ENCODE assay signal across 8 cellular contexts in genomic region chr12:93569301-93569655, GRCh38. TPM values are rescaled to one million over a fixed set of nuclear protein-coding genes. Genes with fewer than 3 reads are reported as not detected.
DNase-seq lines count a peak whose midpoint lies in the region; ATAC-seq and TF ChIP-seq lines count a peak whose summit lies in the region.

No MANE protein-coding gene starts in this region.

- 12% methylated on average over 6 of the region's 6 CpGs for WGBS in liver

- H3K4me1 Mint-ChIP-seq in activated naive CD4-positive, alpha-beta T cell treated with anti-CD3 and anti-CD28 coated beads, Interleukin-2, amount 10 ng/mL, durations not matched to agents 7 days and 5 days, result peaks cover 35% of the 10 kb centered on the region
- peaks cover 17% of the 10 kb centered on the region for H3K4me1 Mint-ChIP-seq in activated T-helper 2 cell treated with anti-CD3 and anti-CD28 coated beads, Interferon-gamma antibody, Interleukin-2, Interleukin-4, amounts not matched to agents 10 μg/mL and 5 μg/mL and 100 μg/mL, durations not matched to agents 14 hours and 24 hours and 36 hours (ENCODE audit: low read depth)
- peaks cover 13% of the 10 kb centered on the region for H3K4me1 Mint-ChIP-seq in type B pancreatic cell (ENCODE audit: unreplicated experiment)

- H3K9me3 Mint-ChIP-seq in activated naive CD4-positive, alpha-beta T cell treated with anti-CD3 and anti-CD28 coated beads, Interleukin-2, amount 10 ng/mL, durations not matched to agents 7 days and 5 days, result no peaks in the 10 kb centered on the region
- peaks cover 0 to 4% of the 10 kb centered on the region in 2 donors for H3K9me3 Mint-ChIP-seq in activated naive CD4-positive, alpha-beta T cell treated with anti-CD3 and anti-CD28 coated beads, Interleukin-2, amount 50 U/mL, for 72 hours
- no peaks in the 10 kb centered on the region for H3K9me3 Mint-ChIP-seq in activated T-helper 2 cell treated with anti-CD3 and anti-CD28 coated beads, Interferon-gamma antibody, Interleukin-2, Interleukin-4, amounts not matched to agents 10 μg/mL and 5 μg/mL and 100 μg/mL, durations not matched to agents 14 hours and 24 hours and 36 hours
- H3K9me3 Mint-ChIP-seq in type B pancreatic cell, result no peaks in the 10 kb centered on the region

- no peaks in the 10 kb centered on the region for H3K9me3 ChIP-seq in liver (ENCODE audit: control insufficient read depth in 4 of 4, low read length in 3 of 4)

- peak overlapping the region; percentile 81 for H3K4me3 Mint-ChIP-seq in activated naive CD4-positive, alpha-beta T cell treated with anti-CD3 and anti-CD28 coated beads, Interleukin-2, amount 10 ng/mL, durations not matched to agents 7 days and 5 days
- H3K4me3 Mint-ChIP-seq in activated T-helper 2 cell treated with anti-CD3 and anti-CD28 coated beads, Interferon-gamma antibody, Interleukin-2, Interleukin-4, amounts not matched to agents 10 μg/mL and 5 μg/mL and 100 μg/mL, durations not matched to agents 14 hours and 24 hours and 36 hours (ENCODE audit: low read depth), result peak overlapping the region; percentile 83
- peak overlapping the region; percentile 91 for H3K4me3 Mint-ChIP-seq in type B pancreatic cell

- H3K36me3 ChIP-seq in liver (ENCODE audit: control insufficient read depth in 4 of 4, insufficient read depth in 3 of 4, low read depth in 1 of 4, low read length in 3 of 4), result peaks cover 0 to 3% (median under 1%) of the 10 kb centered on the region in 4 donors

- peaks cover 6 to 34% (median 21%) of the 10 kb centered on the region in 4 donors for H3K4me1 ChIP-seq in liver (ENCODE audit: control insufficient read depth in 4 of 4, insufficient read depth in 4 of 4, low read length in 3 of 4)

- peaks cover 18% of the 10 kb centered on the region for H3K27me3 Mint-ChIP-seq in activated naive CD4-positive, alpha-beta T cell treated with anti-CD3 and anti-CD28 coated beads, Interleukin-2, amount 10 ng/mL, durations not matched to agents 7 days and 5 days
- H3K27me3 Mint-ChIP-seq in activated T-helper 2 cell treated with anti-CD3 and anti-CD28 coated beads, Interferon-gamma antibody, Interleukin-2, Interleukin-4, amounts not matched to agents 10 μg/mL and 5 μg/mL and 100 μg/mL, durations not matched to agents 14 hours and 24 hours and 36 hours (ENCODE audit: low read depth), result peaks cover 20% of the 10 kb centered on the region
- H3K27me3 Mint-ChIP-seq in type B pancreatic cell, result peaks cover 38% of the 10 kb centered on the region

- ATAC-seq in activated naive CD4-positive, alpha-beta T cell treated with anti-CD3 and anti-CD28 coated beads, Interleukin-2, amount 50 U/mL, for 72 hours, result no peak

- no peak for TF ChIP-seq CTCF in liver (IDR thresholded peaks at IDR 0.05; ENCODE audit: low read depth, low read length, missing input control)
- no peak for TF ChIP-seq CTCF in type B pancreatic cell (conservative IDR thresholded peaks at IDR 0.05)

- H3K9ac ChIP-seq in liver (ENCODE audit: low read depth in 1 of 2, low read length in 2 of 2), result peak overlapping the region in 1 of 2 donors; percentile 46

- no peak for TF ChIP-seq RAD21 in liver (IDR thresholded peaks at IDR 0.05)

- peak overlapping the region; percentile 93 for H3K27ac Mint-ChIP-seq in activated naive CD4-positive, alpha-beta T cell treated with anti-CD3 and anti-CD28 coated beads, Interleukin-2, amount 10 ng/mL, durations not matched to agents 7 days and 5 days
- H3K27ac Mint-ChIP-seq in activated naive CD4-positive, alpha-beta T cell treated with anti-CD3 and anti-CD28 coated beads, Interleukin-2, amount 50 U/mL, for 72 hours, result no peak overlapping the region
- H3K27ac Mint-ChIP-seq in activated T-helper 2 cell treated with anti-CD3 and anti-CD28 coated beads, Interferon-gamma antibody, Interleukin-2, Interleukin-4, amounts not matched to agents 10 μg/mL and 5 μg/mL and 100 μg/mL, durations not matched to agents 14 hours and 24 hours and 36 hours, result no peak overlapping the region
- H3K27ac Mint-ChIP-seq in type B pancreatic cell, result no peak overlapping the region

- intact Hi-C loops in activated T-helper 2 cell treated with anti-CD3 and anti-CD28 coated beads, Interferon-gamma antibody, Interleukin-2, Interleukin-4, amounts not matched to agents 10 μg/mL and 5 μg/mL and 100 μg/mL, durations not matched to agents 14 hours and 24 hours and 36 hours (cut with micrococcal nuclease), result loop anchor here (1.0 kb wide), 1 partner anchor 410 kb away; no protein-coding TSS in a partner anchor

- CTCF ChIA-PET in activated naive CD4-positive, alpha-beta T cell treated with anti-CD3 and anti-CD28 coated beads, Interleukin-2, amount 10 ng/mL, durations not matched to agents 7 days and 5 days (lab: Charles Lee), result interaction anchor here (0.7 to 9.4 kb wide), 20 partner anchors 27 to 582 kb away, joined by 3 to 114 read pairs (median 4); partner anchors contain the start of gene CRADD

- no peaks in the 10 kb centered on the region for H3K27me3 ChIP-seq in liver (ENCODE audit: control insufficient read depth in 4 of 4, insufficient read depth in 4 of 4, low read length in 3 of 4)

- H3K27ac ChIP-seq in liver (ENCODE audit: low read depth in 1 of 2, low read length in 2 of 2), result peak overlapping the region; percentile 8 to 34

- peaks cover 52% of the 10 kb centered on the region for H3K36me3 Mint-ChIP-seq in activated naive CD4-positive, alpha-beta T cell treated with anti-CD3 and anti-CD28 coated beads, Interleukin-2, amount 10 ng/mL, durations not matched to agents 7 days and 5 days
- H3K36me3 Mint-ChIP-seq in activated naive CD4-positive, alpha-beta T cell treated with anti-CD3 and anti-CD28 coated beads, Interleukin-2, amount 50 U/mL, for 72 hours, result peaks cover 16 to 20% of the 10 kb centered on the region in 2 donors
- peaks cover 34% of the 10 kb centered on the region for H3K36me3 Mint-ChIP-seq in activated T-helper 2 cell treated with anti-CD3 and anti-CD28 coated beads, Interferon-gamma antibody, Interleukin-2, Interleukin-4, amounts not matched to agents 10 μg/mL and 5 μg/mL and 100 μg/mL, durations not matched to agents 14 hours and 24 hours and 36 hours (ENCODE audit: low read depth)
- H3K36me3 Mint-ChIP-seq in type B pancreatic cell, result peaks cover 6% of the 10 kb centered on the region

- no peak for DNase-seq in activated naive CD4-positive, alpha-beta T cell treated with anti-CD3 and anti-CD28 coated beads, Interleukin-2, amount 10 ng/mL, durations not matched to agents 7 days and 5 days
- DNase-seq in activated naive CD4-positive, alpha-beta T cell treated with anti-CD3 and anti-CD28 coated beads, Interleukin-2, amount 50 U/mL, for 72 hours (ENCODE audit: low spot score in 2 of 2), result no peak
- DNase-seq in activated T-helper 2 cell treated with anti-CD3 and anti-CD28 coated beads, Interferon-gamma antibody, Interleukin-2, Interleukin-4, amounts not matched to agents 10 μg/mL and 5 μg/mL and 100 μg/mL, durations not matched to agents 14 hours and 24 hours and 36 hours (ENCODE audit: low spot score), result no peak
- DNase-seq in type B pancreatic cell (ENCODE audit: extremely low spot score, unreplicated experiment) (no peak), NCI-H526 (lab: John Stamatoyannopoulos, UW) (no peak), NCI-H510A treated with DMSO at 0.1 percent for 48 hours (lab: John Stamatoyannopoulos, UW) (no peak), D341Med (ENCODE audit: low spot score) (no peak)

- H3K4me3 ChIP-seq in liver (ENCODE audit: low read depth in 1 of 3, low read length in 3 of 3), result peak overlapping the region; percentile 34 to 78 (median 72)

TF ChIP-seq in liver, 16 proteins besides CTCF, POLR2A, EP300 and RAD21 (continues in another document):
- TF ChIP-seq GABPA (IDR thresholded peaks at IDR 0.05 in 1 of 2, conservative IDR thresholded peaks at IDR 0.05 in 1 of 2), result no peak
- TF ChIP-seq HNF4G (IDR thresholded peaks at IDR 0.05), result no peak
- no peak for TF ChIP-seq EGR1 (IDR thresholded peaks at IDR 0.05; ENCODE audit: low read depth in 2 of 2)
- TF ChIP-seq TAF1 (conservative IDR thresholded peaks at IDR 0.05), result no peak
- TF ChIP-seq JUND (IDR thresholded peaks at IDR 0.05), result no peak
- no peak for TF ChIP-seq HNF4A (conservative IDR thresholded peaks at IDR 0.05)
- no peak for TF ChIP-seq RXRA (IDR thresholded peaks at IDR 0.05)
- no peak for TF ChIP-seq SP1 (IDR thresholded peaks at IDR 0.05)
- TF ChIP-seq, protein P1, sequence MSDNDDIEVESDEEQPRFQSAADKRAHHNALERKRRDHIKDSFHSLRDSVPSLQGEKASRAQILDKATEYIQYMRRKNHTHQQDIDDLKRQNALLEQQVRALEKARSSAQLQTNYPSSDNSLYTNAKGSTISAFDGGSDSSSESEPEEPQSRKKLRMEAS (IDR thresholded peaks at IDR 0.05), result no peak
- TF ChIP-seq, protein P2, sequence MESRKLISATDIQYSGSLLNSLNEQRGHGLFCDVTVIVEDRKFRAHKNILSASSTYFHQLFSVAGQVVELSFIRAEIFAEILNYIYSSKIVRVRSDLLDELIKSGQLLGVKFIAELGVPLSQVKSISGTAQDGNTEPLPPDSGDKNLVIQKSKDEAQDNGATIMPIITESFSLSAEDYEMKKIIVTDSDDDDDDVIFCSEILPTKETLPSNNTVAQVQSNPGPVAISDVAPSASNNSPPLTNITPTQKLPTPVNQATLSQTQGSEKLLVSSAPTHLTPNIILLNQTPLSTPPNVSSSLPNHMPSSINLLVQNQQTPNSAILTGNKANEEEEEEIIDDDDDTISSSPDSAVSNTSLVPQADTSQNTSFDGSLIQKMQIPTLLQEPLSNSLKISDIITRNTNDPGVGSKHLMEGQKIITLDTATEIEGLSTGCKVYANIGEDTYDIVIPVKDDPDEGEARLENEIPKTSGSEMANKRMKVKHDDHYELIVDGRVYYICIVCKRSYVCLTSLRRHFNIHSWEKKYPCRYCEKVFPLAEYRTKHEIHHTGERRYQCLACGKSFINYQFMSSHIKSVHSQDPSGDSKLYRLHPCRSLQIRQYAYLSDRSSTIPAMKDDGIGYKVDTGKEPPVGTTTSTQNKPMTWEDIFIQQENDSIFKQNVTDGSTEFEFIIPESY (IDR thresholded peaks at IDR 0.05), result no peak
- TF ChIP-seq, protein P3, sequence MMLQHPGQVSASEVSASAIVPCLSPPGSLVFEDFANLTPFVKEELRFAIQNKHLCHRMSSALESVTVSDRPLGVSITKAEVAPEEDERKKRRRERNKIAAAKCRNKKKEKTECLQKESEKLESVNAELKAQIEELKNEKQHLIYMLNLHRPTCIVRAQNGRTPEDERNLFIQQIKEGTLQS (IDR thresholded peaks at IDR 0.05), result no peak
- no peak for TF ChIP-seq YY1 (IDR thresholded peaks at IDR 0.05)

RNA-seq across cellular contexts. Expression of gene SOCS2, which starts 3.2 kb away (rescaled TPM):
- total RNA-seq in activated naive CD4-positive, alpha-beta T cell treated with anti-CD3 and anti-CD28 coated beads, Interleukin-2, amount 50 U/mL, for 72 hours, result 10 to 100 TPM in 1 of 2 donors, 1 to 10 TPM in 1; 5.1 to 13.1 TPM
- 34.9 and 37.3 TPM in 2 replicates for total RNA-seq in activated T-helper 2 cell treated with anti-CD3 and anti-CD28 coated beads, Interferon-gamma antibody, Interleukin-2, Interleukin-4, amounts not matched to agents 10 μg/mL and 5 μg/mL and 100 μg/mL, durations not matched to agents 14 hours and 24 hours and 36 hours
- total RNA-seq in liver, result 10 to 100 TPM; 22.7 to 66.3 TPM
- 10 to 100 TPM in 1 of 2 donors, 1 to 10 TPM in 1; 7.0 to 46.1 TPM for polyA plus RNA-seq in liver
- 4.4 and 16.4 TPM in 2 replicates for total RNA-seq in type B pancreatic cell (ENCODE audit: low replicate concordance)
